ENCODE assay signal across 29 cellular contexts in genomic region chr10:52741851-52742250, GRCh38. TPM values are rescaled to one million over a fixed set of nuclear protein-coding genes. Genes with fewer than 3 reads are reported as not detected.
A peak's percentile ranks its signal among the peaks of the same experiment; 100 is the strongest.
DNase-seq lines count a peak whose midpoint lies in the region; ATAC-seq and TF ChIP-seq lines count a peak whose summit lies in the region.
"Had no signal": no experiment of that assay in that cellular context is flagged by ENCODE, and none has a peak within 500 bp of the region (broad histone marks: within the 10 kb centered on the region; RNA-seq: fewer than 3 reads in every experiment).

No MANE protein-coding gene starts in this region.

- peaks cover 0 to 33% (median 0%) of the 10 kb centered on the region in 11 experiments; a peak in 10 of 22 replicates for H3K36me3 ChIP-seq in BLaER1 treated with 17β-estradiol and CSF1 and Interleukin-3, amounts not matched to agents 10 nM and 100 nM
- no peaks in the 10 kb centered on the region for H3K36me3 ChIP-seq in Loucy (ENCODE audit: insufficient read depth, low read length)
- H3K36me3 ChIP-seq in esophagus muscularis mucosa, result no peaks in the 10 kb centered on the region

- H3K9ac ChIP-seq in BLaER1 treated with 17β-estradiol and CSF1 and Interleukin-3, amounts not matched to agents 10 nM and 100 nM, result no peak overlapping the region; a peak in 1 of 22 replicates
- peak overlapping the region; percentile 14 for H3K9ac ChIP-seq in Loucy (ENCODE audit: low read depth, low read length, poor library complexity, severe bottlenecking)
- H3K9ac ChIP-seq: GM23248 had no signal

- no peak for TF ChIP-seq EP300 in esophagus muscularis mucosa (IDR thresholded peaks at IDR 0.05)

- H3K79me2 ChIP-seq in Loucy (ENCODE audit: insufficient read depth, low read length), result no peaks in the 10 kb centered on the region

- peaks cover 0 to 76% (median 38%) of the 10 kb centered on the region in 11 experiments; a peak in 13 of 22 replicates for H4K20me1 ChIP-seq in BLaER1 treated with 17β-estradiol and CSF1 and Interleukin-3, amounts not matched to agents 10 nM and 100 nM
- H4K20me1 ChIP-seq in Loucy (ENCODE audit: insufficient read depth, low read length, poor library complexity, severe bottlenecking), result no peaks in the 10 kb centered on the region

- no peaks in the 10 kb centered on the region for H3K27me3 ChIP-seq in BLaER1 treated with 17β-estradiol and CSF1 and Interleukin-3, amounts not matched to agents 10 nM and 100 nM
- H3K27me3 ChIP-seq in Loucy (ENCODE audit: insufficient read depth, low read length, poor library complexity, severe bottlenecking) (no peaks in the 10 kb centered on the region), esophagus muscularis mucosa (no peaks in the 10 kb centered on the region)

- H3K9me2 ChIP-seq in Loucy (replicated peaks; ENCODE audit: low read depth, low read length), result no peaks in the 10 kb centered on the region

- H3K4me1 ChIP-seq in BLaER1 treated with 17β-estradiol and CSF1 and Interleukin-3, amounts not matched to agents 10 nM and 100 nM, result peaks cover 23 to 47% (median 32%) of the 10 kb centered on the region in 10 experiments
- H3K4me1 ChIP-seq in Loucy (ENCODE audit: insufficient read depth, low read length, poor library complexity, severe bottlenecking) (peaks cover 9% of the 10 kb centered on the region), esophagus muscularis mucosa (no peaks in the 10 kb centered on the region)

- DNase-seq in NCI-H510A treated with DMSO at 0.1 percent for 48 hours (lab: John Stamatoyannopoulos, UW) (peak; percentile 53), esophagus muscularis mucosa (ENCODE audit: extremely low spot score) (peak; percentile 74), activated gamma-delta T cell (lab: John Stamatoyannopoulos, UW) (no peak)
- no peak for DNase-seq in stimulated activated CD8-positive, alpha-beta memory T cell treated with anti-CD3 and anti-CD28 coated beads, Interleukin-4, amount 100 ng/mL, for 48 hours
- DNase-seq: CD4-positive, alpha-beta T cell; COR-L47; DMS79; EL; GDM1; GM23248; H7; IMR-90; KG1; NCI-H1092; NCI-H1417 treated with DMSO at 0.1 percent for 48 hours; NCI-H1694 treated with DMSO at 0.1 percent for 48 hours; NCI-H2081; NCI-H2171 treated with DMSO at 0.1 percent for 48 hours; NCI-H446 treated with DMSO at 0.1 percent for 48 hours; NCI-H69; SHP77 treated with DMSO at 0.1 percent for 48 hours; SW 1271 had no signal

- peaks cover 0 to 13% (median 4%) of the 10 kb centered on the region in 11 experiments; a peak in 7 of 22 replicates for H3K9me3 ChIP-seq in BLaER1 treated with 17β-estradiol and CSF1 and Interleukin-3, amounts not matched to agents 10 nM and 100 nM (replicated peaks in 1 of 11)
- H3K9me3 ChIP-seq in Loucy (ENCODE audit: insufficient read depth, low read depth, low read length) (no peaks in the 10 kb centered on the region), esophagus muscularis mucosa (no peaks in the 10 kb centered on the region)

- H3K4me3 ChIP-seq in BLaER1 treated with 17β-estradiol and CSF1 and Interleukin-3, amounts not matched to agents 10 nM and 100 nM, result no peak overlapping the region
- H3K4me3 ChIP-seq in Loucy (ENCODE audit: low read length, poor library complexity, severe bottlenecking) (no peak overlapping the region), esophagus muscularis mucosa (no peak overlapping the region)
- H3K4me3 ChIP-seq: GM12878, GM23248 had no signal

- no peak for TF ChIP-seq POLR2A in esophagus muscularis mucosa (IDR thresholded peaks at IDR 0.05; ENCODE audit: low read depth)

- intact Hi-C loops in esophagus muscularis mucosa (cut with DNase I), result no loop called here

- ATAC-seq in HG03159 (IDR thresholded peaks at IDR 0.05; ENCODE audit: unreplicated experiment) (no peak), HG03135 (IDR thresholded peaks at IDR 0.05; ENCODE audit: unreplicated experiment) (no peak)

- H2AFZ ChIP-seq in Loucy (ENCODE audit: low read length), result no peak overlapping the region
- H2AFZ ChIP-seq: GM23248 had no signal

- H3K4me2 ChIP-seq in BLaER1 treated with 17β-estradiol and CSF1 and Interleukin-3, amounts not matched to agents 10 nM and 100 nM, result peak overlapping the region in 9 of 11 experiments; percentile 8 to 58 (median 48); a peak in 17 of 22 replicates
- H3K4me2 ChIP-seq in Loucy (ENCODE audit: low read depth, low read length, poor library complexity, severe bottlenecking), result no peak overlapping the region

- 100% methylated on average over 2 of the region's 2 CpGs for WGBS in esophagus muscularis mucosa

- no peaks in the 10 kb centered on the region for H3F3A ChIP-seq in Loucy (ENCODE audit: low read depth)

- TF ChIP-seq CTCF in Loucy (conservative IDR thresholded peaks at IDR 0.05; ENCODE audit: low read length) (no peak), esophagus muscularis mucosa (IDR thresholded peaks at IDR 0.05) (no peak)

- peak overlapping the region in 1 of 11 experiments; percentile 8; a peak in 2 of 22 replicates for H3K27ac ChIP-seq in BLaER1 treated with 17β-estradiol and CSF1 and Interleukin-3, amounts not matched to agents 10 nM and 100 nM
- H3K27ac ChIP-seq in esophagus muscularis mucosa (replicated peaks in 1 of 4), result no peak overlapping the region
- H3K27ac ChIP-seq: GM23248, RWPE1 had no signal

RNA-seq across cellular contexts. Expression of gene MBL2, which starts 30.7 kb away (rescaled TPM):
- under 1 TPM in 1 of 4 donors, not detected in 3; 0.06 TPM for total RNA-seq in esophagus muscularis mucosa
- total RNA-seq: A172; CD4-positive, alpha-beta T cell; GM12878; GM23248; H7; IMR-90 had no signal

Comparison
In these comparisons a context has a peak if more than half of its experiments do, and no peak if none do; other contexts are left out.
1. DNase-seq: peak in NCI-H510A treated with DMSO at 0.1 percent for 48 hours (single experiment) and esophagus muscularis mucosa (single experiment); none in activated gamma-delta T cell (single experiment) and stimulated activated CD8-positive, alpha-beta memory T cell treated with anti-CD3 and anti-CD28 coated beads, Interleukin-4, amount 100 ng/mL, for 48 hours (single experiment).